ENCODE assay signal across 13 cellular contexts in the genomic region with DNA sequence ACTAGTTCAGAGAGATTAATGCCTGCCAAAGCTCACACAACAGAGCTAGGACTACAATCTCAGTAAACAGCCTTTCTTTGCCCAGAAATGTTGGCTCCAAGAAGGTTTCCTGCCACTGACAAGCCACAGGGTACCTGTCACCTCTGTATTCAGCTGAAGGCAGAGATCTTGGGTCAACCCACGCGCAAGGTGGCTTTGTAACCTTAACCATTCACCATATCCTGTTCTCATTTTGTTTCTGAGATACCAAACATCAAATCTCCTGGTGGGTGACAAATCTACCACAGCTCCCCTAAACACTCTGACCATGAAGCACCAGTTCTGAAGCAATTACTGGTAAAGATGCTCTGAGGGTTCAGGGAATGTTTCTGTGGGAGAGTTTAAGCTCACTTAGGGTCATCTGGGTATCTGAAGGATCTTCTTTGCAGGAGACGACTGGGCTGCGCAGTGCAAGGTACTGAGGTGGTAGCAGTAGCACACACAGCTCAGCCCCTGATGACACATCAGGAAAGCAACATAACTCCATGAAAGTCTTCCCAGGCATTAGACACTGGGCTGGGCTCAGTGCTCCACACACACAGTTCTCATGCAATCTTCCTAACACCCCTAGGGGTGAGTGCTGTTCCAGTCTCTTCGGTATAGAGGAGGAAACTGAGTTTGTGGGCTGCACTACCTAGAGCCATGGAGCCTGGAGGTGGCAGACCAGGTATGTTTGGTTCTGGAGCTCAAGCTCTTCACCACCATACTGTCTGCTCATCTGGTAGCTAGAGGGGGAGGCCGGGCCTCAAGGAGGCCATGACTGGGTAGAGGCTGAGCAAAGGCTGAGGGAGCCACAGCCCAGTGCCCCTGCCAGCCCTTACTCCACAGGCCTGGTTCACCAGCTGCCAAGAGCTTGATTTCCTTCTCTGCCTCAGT. TPM values are rescaled to one million over a fixed set of nuclear protein-coding genes. Genes with fewer than 3 reads are reported as not detected.
DNase-seq lines count a peak whose midpoint lies in the region; ATAC-seq and TF ChIP-seq lines count a peak whose summit lies in the region.
"Had no signal": no experiment of that assay in that cellular context is flagged by ENCODE, and none has a peak within 500 bp of the region (broad histone marks: within the 10 kb centered on the region; RNA-seq: fewer than 3 reads in every experiment).

No MANE protein-coding gene starts in this region.

- DNase-seq in activated CD4-positive, alpha-beta T cell treated with anti-CD3 and anti-CD28 coated beads for 36 hours: peak; percentile 83
- DNase-seq in activated CD4-positive, alpha-beta T cell treated with anti-CD3 and anti-CD28 coated beads for 1 hour: no peak
- DNase-seq in activated effector memory CD4-positive, alpha-beta T cell treated with Interleukin-2 at 50 U/mL for 16 hours: peak; percentile 47
- DNase-seq in gastrocnemius medialis: no peak
- DNase-seq in transverse colon: no peak
- no peak for DNase-seq in NCI-H2081 treated with DMSO at 0.1 percent for 48 hours (lab: John Stamatoyannopoulos, UW)
- DNase-seq in H9: no peak
- DNase-seq: amniotic stem cell, DMS53, sigmoid colon, SW 1271 had no signal

- H2BK15ac ChIP-seq in H9 (ENCODE audit: low read depth, low read length): no peak overlapping the region

- in situ Hi-C loops in gastrocnemius medialis (cut with MboI; ENCODE audit: low sequenced_read_pairs in 4 of 4): no loop called here
- in situ Hi-C loops in transverse colon (cut with MboI; ENCODE audit: low pct_ligation_motif_present in 1 of 4, low pct_unique_long_range_greater_than_20kb in 1 of 4, low sequenced_read_pairs in 3 of 4): no loop called here

- H2BK20ac ChIP-seq in H9 (ENCODE audit: low read depth, low read length, poor library complexity, severe bottlenecking): no peak overlapping the region

- no peak overlapping the region for H4K91ac ChIP-seq in H9 (ENCODE audit: insufficient read length, low read depth, low read length)

- no peak overlapping the region for H3K18ac ChIP-seq in H9 (ENCODE audit: insufficient read length, low read depth, low read length)

- H3K23ac ChIP-seq in H9 (ENCODE audit: insufficient read length, low read depth, low read length): no peak overlapping the region

- peaks cover 78% of the 10 kb centered on the region for H3K36me3 Mint-ChIP-seq in activated CD4-positive, alpha-beta T cell treated with anti-CD3 and anti-CD28 coated beads for 36 hours (ENCODE audit: low read depth)
- H3K36me3 Mint-ChIP-seq in H9 (ENCODE audit: insufficient read depth in 1 of 3, low read depth in 3 of 3): peaks cover 21 to 81% (median 77%) of the 10 kb centered on the region in 3 experiments; a peak in 6 of 7 replicates

- no peak overlapping the region for H3T11ph ChIP-seq in H9 (ENCODE audit: low read length)

- H3K14ac ChIP-seq in H9 (ENCODE audit: insufficient read depth, low read length): no peak overlapping the region

- TF ChIP-seq POLR2A in gastrocnemius medialis (IDR thresholded peaks at IDR 0.05) (no peak), transverse colon (IDR thresholded peaks at IDR 0.05) (no peak)

- H2AK5ac ChIP-seq in H9 (ENCODE audit: insufficient read length, low read length): no peak overlapping the region

- no peak overlapping the region for H3K4ac ChIP-seq in H9 (ENCODE audit: low read depth, low read length)

- H3K9me3 ChIP-seq in gastrocnemius medialis: no peaks in the 10 kb centered on the region
- H3K9me3 ChIP-seq in transverse colon: no peaks in the 10 kb centered on the region
- no peaks in the 10 kb centered on the region for H3K9me3 ChIP-seq in H9 (ENCODE audit: control insufficient read depth, low read depth, low read length)
- H3K9me3 ChIP-seq: sigmoid colon had no signal

- 82 to 83% methylated on average over 1 to 6 of the region's 6 CpGs for WGBS in transverse colon (ENCODE audit: low coverage in 1 of 2), 2 donors
- no CpG with 5 or more reads among the region's 6 CpGs for WGBS in H9 (ENCODE audit: extremely low coverage, insufficient read length, low lambda C conversion rate)

- H3K9me3 Mint-ChIP-seq in activated CD4-positive, alpha-beta T cell treated with anti-CD3 and anti-CD28 coated beads for 36 hours (ENCODE audit: low read depth): no peaks in the 10 kb centered on the region
- H3K9me3 Mint-ChIP-seq in H9: no peaks in the 10 kb centered on the region

- H3K4me2 ChIP-seq in H9 (ENCODE audit: insufficient read depth, insufficient read length, low read length): no peak overlapping the region

- no peaks in the 10 kb centered on the region for H4K20me1 ChIP-seq in H9 (ENCODE audit: control insufficient read depth, insufficient read depth, insufficient read length)

- H3K4me1 Mint-ChIP-seq in activated CD4-positive, alpha-beta T cell treated with anti-CD3 and anti-CD28 coated beads for 36 hours: peaks cover 45% of the 10 kb centered on the region
- H3K4me1 Mint-ChIP-seq in H9: no peaks in the 10 kb centered on the region

- H2BK120ac ChIP-seq in H9 (ENCODE audit: low read depth, low read length, poor library complexity, severe bottlenecking): no peak overlapping the region

- no peak overlapping the region for H4K5ac ChIP-seq in H9 (ENCODE audit: insufficient read length, low read depth, low read length)

- POLR2A ChIA-PET in activated CD4-positive, alpha-beta T cell treated with anti-CD3 and anti-CD28 coated beads for 36 hours (lab: Charles Lee): interaction anchor here (0.6 to 0.8 kb wide), 2 partner anchors 11 to 348 kb away, joined by 3 read pairs; no protein-coding TSS in a partner anchor

- H3K79me2 ChIP-seq in H9 (ENCODE audit: insufficient read depth, low read length): no peaks in the 10 kb centered on the region

- peak overlapping the region; percentile 22 for H3K27ac Mint-ChIP-seq in activated CD4-positive, alpha-beta T cell treated with anti-CD3 and anti-CD28 coated beads for 36 hours
- H3K27ac Mint-ChIP-seq in H9: no peak overlapping the region

- no peak for TF ChIP-seq CTCF in gastrocnemius medialis (IDR thresholded peaks at IDR 0.05 in 4 of 5, conservative IDR thresholded peaks at IDR 0.05 in 1 of 5)
- TF ChIP-seq CTCF in transverse colon (IDR thresholded peaks at IDR 0.05): no peak
- no peak for TF ChIP-seq CTCF in H9 (conservative IDR thresholded peaks at IDR 0.05)

- H3K27me3 ChIP-seq in gastrocnemius medialis: no peaks in the 10 kb centered on the region
- H3K27me3 ChIP-seq in transverse colon: no peaks in the 10 kb centered on the region
- no peaks in the 10 kb centered on the region for H3K27me3 ChIP-seq in H9 (ENCODE audit: insufficient read depth, low read length)
- H3K27me3 ChIP-seq: sigmoid colon had no signal

- H3K4me1 ChIP-seq in gastrocnemius medialis (peaks cover 0 to 6% of the 10 kb centered on the region in 2 donors), transverse colon (peaks cover 0 to 12% (median 3%) of the 10 kb centered on the region in 4 donors), H9 (ENCODE audit: insufficient read depth, low read length) (no peaks in the 10 kb centered on the region)

- peaks cover 3% of the 10 kb centered on the region for H3K27me3 Mint-ChIP-seq in activated CD4-positive, alpha-beta T cell treated with anti-CD3 and anti-CD28 coated beads for 36 hours
- H3K27me3 Mint-ChIP-seq in H9 (ENCODE audit: low read depth): no peaks in the 10 kb centered on the region

- H3K27ac ChIP-seq in gastrocnemius medialis: peak overlapping the region; percentile 23 to 100 (median 40)
- H3K27ac ChIP-seq in transverse colon: peak overlapping the region; percentile 51 to 65 (median 55)
- H3K27ac ChIP-seq in H9 (ENCODE audit: insufficient read length, low read depth, low read length): no peak overlapping the region

- H3K4me3 ChIP-seq in gastrocnemius medialis (no peak overlapping the region), transverse colon (no peak overlapping the region)
- H3K4me3 ChIP-seq: sigmoid colon had no signal

- no peak overlapping the region for H3K56ac ChIP-seq in H9 (ENCODE audit: insufficient read length, low read depth, low read length)

- H3K4me3 Mint-ChIP-seq in activated CD4-positive, alpha-beta T cell treated with anti-CD3 and anti-CD28 coated beads for 36 hours: no peak overlapping the region
- H3K4me3 Mint-ChIP-seq in H9: no peak overlapping the region

- H3K79me1 ChIP-seq in H9 (ENCODE audit: insufficient read depth, low read depth, low read length, poor library complexity, severe bottlenecking): no peaks in the 10 kb centered on the region

- peaks cover 0 to 100% of the 10 kb centered on the region in 2 donors for H3K36me3 ChIP-seq in gastrocnemius medialis
- H3K36me3 ChIP-seq in transverse colon: peaks cover 0 to 66% (median 20%) of the 10 kb centered on the region in 4 donors

- no peak overlapping the region for H2BK12ac ChIP-seq in H9 (ENCODE audit: insufficient read length, low read depth, low read length)

- TF ChIP-seq EP300 in transverse colon (IDR thresholded peaks at IDR 0.05; ENCODE audit: low read depth): no peak

- peak; percentile 85 for ATAC-seq in activated CD4-positive, alpha-beta T cell treated with anti-CD3 and anti-CD28 coated beads for 36 hours
- ATAC-seq in gastrocnemius medialis: no peak
- ATAC-seq in HG03354 (IDR thresholded peaks at IDR 0.05; ENCODE audit: poor library complexity, severe bottlenecking, unreplicated experiment): no peak

- no peak overlapping the region for H3K9ac ChIP-seq in H9 (ENCODE audit: extremely low read depth, insufficient read length, low read length)

- H4K8ac ChIP-seq in H9 (replicated peaks; ENCODE audit: insufficient read length, low read depth, low read length): no peak overlapping the region

- intact Hi-C loops in activated CD4-positive, alpha-beta T cell treated with anti-CD3 and anti-CD28 coated beads for 36 hours (cut with DNase I, micrococcal nuclease): loop anchor here in 1 of 2 experiments (2.0 kb wide), 1 partner anchor 28 kb away; no protein-coding TSS in a partner anchor
- intact Hi-C loops in gastrocnemius medialis (cut with DNase I; ENCODE audit: low total_unique reads) (no loop called here), transverse colon (cut with DNase I; ENCODE audit: low total_unique reads) (no loop called here)

- no peak overlapping the region for H2BK5ac ChIP-seq in H9 (ENCODE audit: insufficient read length, low read length)

- CTCF ChIA-PET in activated CD4-positive, alpha-beta T cell treated with anti-CD3 and anti-CD28 coated beads for 36 hours (lab: Charles Lee): interaction anchor here (0.9 to 2.2 kb wide), 10 partner anchors 12 to 132 kb away, joined by 3 to 13 read pairs (median 4); no protein-coding TSS in a partner anchor

- H2AFZ ChIP-seq in H9 (ENCODE audit: low read length): no peak overlapping the region

- no peaks in the 10 kb centered on the region for H3K23me2 ChIP-seq in H9 (ENCODE audit: insufficient read length, low read depth, low read length, poor library complexity, severe bottlenecking)

RNA-seq across cellular contexts. Expression of a gene that starts 7.7 kb away (rescaled TPM):
- total RNA-seq in activated CD4-positive, alpha-beta T cell treated with anti-CD3 and anti-CD28 coated beads for 36 hours: under 1 TPM; 0.42 to 0.85 TPM
- under 1 TPM in 2 of 4 donors, not detected in 2; 0.29 to 0.51 TPM for total RNA-seq in gastrocnemius medialis
- 1 to 10 TPM in 3 of 4 donors, not detected in 1; 3.3 to 9.4 (median 6.7) TPM for total RNA-seq in transverse colon
- total RNA-seq in H9 (2021): not detected in 2 replicates
- total RNA-seq: temporal lobe had no signal

RNA-seq across cellular contexts. Expression of a gene that starts 44.7 kb away (rescaled TPM):
- total RNA-seq in activated CD4-positive, alpha-beta T cell treated with anti-CD3 and anti-CD28 coated beads for 36 hours: 10 to 100 TPM in 1 of 2 experiments, 1 to 10 TPM in 1; 8.2 to 10.6 TPM
- total RNA-seq in gastrocnemius medialis: 10 to 100 TPM; 47.4 to 99.8 (median 84.2) TPM
- total RNA-seq in transverse colon: 10 to 100 TPM; 34.5 to 40.0 (median 38.1) TPM
- total RNA-seq in H9 (2021): 10.4 and 10.6 TPM in 2 replicates

Comparison
In these comparisons a context has a peak if more than half of its experiments do, and no peak if none do; other contexts are left out.
1. DNase-seq: peak in activated CD4-positive, alpha-beta T cell treated with anti-CD3 and anti-CD28 coated beads for 36 hours (single experiment) and activated effector memory CD4-positive, alpha-beta T cell treated with Interleukin-2 at 50 U/mL for 16 hours (single experiment); none in activated CD4-positive, alpha-beta T cell treated with anti-CD3 and anti-CD28 coated beads for 1 hour (single experiment), gastrocnemius medialis (0 of 2), transverse colon (single experiment), NCI-H2081 treated with DMSO at 0.1 percent for 48 hours (single experiment) and H9 (single experiment).